24 cellular contexts compared by ENCODE assay signal in the genomic region with DNA sequence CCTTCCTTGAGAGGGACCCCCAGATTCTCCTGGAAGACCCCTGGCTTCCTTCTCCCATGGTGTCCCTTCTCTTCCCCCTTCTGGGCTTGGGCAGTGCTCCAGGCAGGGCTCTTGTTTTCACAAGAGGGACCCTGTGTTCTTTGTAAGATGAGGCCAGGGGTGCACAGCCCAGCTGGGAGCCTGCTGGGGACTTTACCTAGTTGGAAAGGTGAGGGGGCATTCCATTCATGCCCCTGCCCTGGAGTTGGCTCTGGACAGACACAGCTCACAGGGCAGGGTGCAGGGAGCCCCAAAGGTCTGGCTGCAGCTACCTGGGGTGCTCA. TPM values are rescaled to one million over a fixed set of nuclear protein-coding genes. Genes with fewer than 3 reads are reported as not detected.
DNase-seq lines count a peak whose midpoint lies in the region; ATAC-seq, FAIRE-seq and TF ChIP-seq lines count a peak whose summit lies in the region.
"Had no signal": no experiment of that assay in that cellular context is flagged by ENCODE, and none has a peak within 500 bp of the region (broad histone marks: within the 10 kb centered on the region; RNA-seq: fewer than 3 reads in every experiment).

No MANE protein-coding gene starts in this region.

- H3K4me2 ChIP-seq in IMR-90 (ENCODE audit: low read depth, low read length) (no peak overlapping the region), astrocyte (ENCODE audit: low read length) (peak overlapping the region; percentile 40)
- H3K4me2 ChIP-seq: GM23338 had no signal

- in situ Hi-C loops in IMR-90 (cut with MboI; ENCODE audit: low sequenced_read_pairs), result no loop called here

- FAIRE-seq in astrocyte (lab: Jason Lieb, UNC), result no peak
- FAIRE-seq: GM12891, K562 had no signal

- peak overlapping the region; percentile 51 for H4K5ac ChIP-seq in IMR-90 (ENCODE audit: low read depth, low read length)

- ATAC-seq in IMR-90 (ENCODE audit: low read depth), result no peak; the same call in 1 of the 2 replicates
- ATAC-seq in mucosa of descending colon, result no peak
- ATAC-seq: K562 had no signal

- peak overlapping the region in 1 of 2 experiments; percentile 24; a peak in 1 of 4 replicates for H4K8ac ChIP-seq in IMR-90 (ENCODE audit: low read depth in 2 of 2, low read length in 2 of 2)

- H2AK9ac ChIP-seq in IMR-90 (replicated peaks; ENCODE audit: low read depth, low read length, poor library complexity), result peak overlapping the region; percentile 68

- H3K9me3 ChIP-seq in AG04450 (ENCODE audit: control insufficient read depth, insufficient read depth, low read length) (no peaks in the 10 kb centered on the region), IMR-90 (ENCODE audit: control insufficient read depth, insufficient read depth, low read length) (no peaks in the 10 kb centered on the region), astrocyte (ENCODE audit: insufficient read depth, low read depth, low read length) (no peaks in the 10 kb centered on the region), thyroid gland (no peaks in the 10 kb centered on the region), mucosa of descending colon (no peaks in the 10 kb centered on the region)
- H3K9me3 ChIP-seq: HAP-1, Peyer's patch, SJSA1 had no signal

- H3K4me3 ChIP-seq in AG04450 (ENCODE audit: low read depth, low read length) (no peak overlapping the region), IMR-90 (ENCODE audit: insufficient read depth, low read depth, low read length) (no peak overlapping the region), astrocyte (ENCODE audit: insufficient read depth, low read depth, low read length) (no peak overlapping the region), thyroid gland (replicated peaks in 1 of 3) (no peak overlapping the region), mucosa of descending colon (no peak overlapping the region)
- H3K4me3 ChIP-seq: GM23338, HAP-1, K562, Peyer's patch, SJSA1 had no signal

- peak overlapping the region; percentile 6 for H2BK120ac ChIP-seq in IMR-90 (ENCODE audit: low read depth, low read length)

- no peak overlapping the region for H3K14ac ChIP-seq in IMR-90 (replicated peaks; ENCODE audit: low read depth, low read length)

- CTCF ChIA-PET in AG04450 (lab: Charles Lee), result interaction anchor here (0.6 to 0.7 kb wide), 2 partner anchors 88 to 269 kb away, joined by 4 to 5 read pairs; no protein-coding TSS in a partner anchor
- CTCF ChIA-PET in IMR-90 (lab: Yijun Ruan, JAX), result no interaction called here

- peak overlapping the region; percentile 36; the same call in 1 of the 2 replicates for H2BK20ac ChIP-seq in IMR-90 (ENCODE audit: low read depth, low read length)

- H2AK5ac ChIP-seq in IMR-90 (ENCODE audit: low read depth, low read length), result peak overlapping the region; percentile 27; the same call in 1 of the 2 replicates

- H3K56ac ChIP-seq in IMR-90 (ENCODE audit: extremely low read depth, insufficient read depth, low read length), result no peak overlapping the region

- no peaks in the 10 kb centered on the region for H3K27me3 Mint-ChIP-seq in astrocyte (ENCODE audit: low read depth, unreplicated experiment)

- H3K4me3 Mint-ChIP-seq in astrocyte (ENCODE audit: unreplicated experiment), result no peak overlapping the region
- H3K4me3 Mint-ChIP-seq: CD8-positive, alpha-beta memory T cell; GM23338 had no signal

- H3K79me1 ChIP-seq in IMR-90 (ENCODE audit: low read depth in 1 of 2, low read length in 2 of 2), result no peaks in the 10 kb centered on the region

- TF ChIP-seq RAD21 in IMR-90 (IDR thresholded peaks at IDR 0.05; ENCODE audit: low read length), result no peak

- no peaks in the 10 kb centered on the region for H3K9me3 Mint-ChIP-seq in astrocyte (ENCODE audit: unreplicated experiment)
- H3K9me3 Mint-ChIP-seq: CD8-positive, alpha-beta memory T cell; GM23338 had no signal

- dilution Hi-C loops in IMR-90 (cut with HindIII; ENCODE audit: low sequenced_read_pairs, unreplicated experiment), result no loop called here

- H3K9me1 ChIP-seq in IMR-90 (ENCODE audit: insufficient read depth, low read length), result peaks cover 17% of the 10 kb centered on the region

- H3K79me2 ChIP-seq in astrocyte (ENCODE audit: insufficient read depth, low read length), result no peaks in the 10 kb centered on the region

- peak overlapping the region; percentile 73 for H3K18ac ChIP-seq in IMR-90 (ENCODE audit: low read depth, low read length)

- H3K27me3 ChIP-seq in AG04450 (ENCODE audit: control insufficient read depth, insufficient read depth, low read length), result no peaks in the 10 kb centered on the region
- no peaks in the 10 kb centered on the region for H3K27me3 ChIP-seq in IMR-90 (ENCODE audit: control insufficient read depth, insufficient read depth, low read length)
- H3K27me3 ChIP-seq in astrocyte (ENCODE audit: insufficient read depth, low read length), result no peaks in the 10 kb centered on the region
- no peaks in the 10 kb centered on the region for H3K27me3 ChIP-seq in thyroid gland
- H3K27me3 ChIP-seq: Peyer's patch, SJSA1 had no signal

- POLR2A ChIA-PET in AG04450 (lab: Yijun Ruan, JAX), result interaction anchor here (0.6 to 0.8 kb wide), 2 partner anchors 90 to 238 kb away, joined by 3 to 5 read pairs; partner anchors contain the start of gene YLPM1
- POLR2A ChIA-PET in IMR-90 (lab: Charles Lee; ENCODE audit: unreplicated experiment), result interaction anchor here (0.6 kb wide), 2 partner anchors 72 to 261 kb away, joined by 3 to 7 read pairs; no protein-coding TSS in a partner anchor

- H3K27ac Mint-ChIP-seq in astrocyte (ENCODE audit: unreplicated experiment), result no peak overlapping the region
- H3K27ac Mint-ChIP-seq: GM23338 had no signal

- H2AFZ ChIP-seq in IMR-90 (replicated peaks; ENCODE audit: low read length, poor library complexity), result peak overlapping the region; percentile 37
- H2AFZ ChIP-seq in astrocyte (ENCODE audit: low read depth, low read length), result no peak overlapping the region
- H2AFZ ChIP-seq: GM23338 had no signal

- peak overlapping the region; percentile 26; the same call in 1 of the 2 replicates for H4K91ac ChIP-seq in IMR-90 (ENCODE audit: insufficient read depth, low read depth, low read length)

- peaks cover 2% of the 10 kb centered on the region for H3K4me1 Mint-ChIP-seq in astrocyte (ENCODE audit: low read depth, unreplicated experiment)
- H3K4me1 Mint-ChIP-seq: CD8-positive, alpha-beta memory T cell had no signal

- peaks cover 35% of the 10 kb centered on the region for H3K36me3 Mint-ChIP-seq in astrocyte (ENCODE audit: low read depth, unreplicated experiment)
- H3K36me3 Mint-ChIP-seq: CD8-positive, alpha-beta memory T cell had no signal

- BruUV-seq in IMR-90 (replicated peaks; lab: Mats Ljungman, UMichigan), result no TSS peak

- H3K27ac ChIP-seq in AG04450 (ENCODE audit: low read depth, low read length) (peak overlapping the region; percentile 21), IMR-90 (ENCODE audit: insufficient read depth, low read length) (peak overlapping the region; percentile 6; the same call in 1 of the 2 replicates), astrocyte (ENCODE audit: low read depth, low read length) (no peak overlapping the region), thyroid gland (peak overlapping the region; percentile 88 to 92 (median 91))
- H3K27ac ChIP-seq: C4-2B, Peyer's patch, SJSA1 had no signal

- H3K36me3 ChIP-seq in IMR-90 (ENCODE audit: control insufficient read depth, insufficient read depth, low read length) (peaks cover 7% of the 10 kb centered on the region; the same call in 1 of the 2 replicates), astrocyte (ENCODE audit: insufficient read depth, low read length) (peaks cover 10% of the 10 kb centered on the region), thyroid gland (no peaks in the 10 kb centered on the region), mucosa of descending colon (ENCODE audit: low read depth) (no peaks in the 10 kb centered on the region)
- H3K36me3 ChIP-seq: HAP-1, Peyer's patch, SJSA1 had no signal

- no peak for TF ChIP-seq CTCF in AG04450 (IDR thresholded peaks at IDR 0.05; ENCODE audit: low read depth, low read length)
- no peak for TF ChIP-seq CTCF in IMR-90 (conservative IDR thresholded peaks at IDR 0.05; ENCODE audit: low read depth, low read length)
- TF ChIP-seq CTCF in astrocyte (IDR thresholded peaks at IDR 0.05; ENCODE audit: insufficient read depth, low read depth, low read length), result no peak
- no peak for TF ChIP-seq CTCF in thyroid gland (IDR thresholded peaks at IDR 0.05)
- TF ChIP-seq CTCF in mucosa of descending colon (IDR thresholded peaks at IDR 0.05), result no peak

- TF ChIP-seq POLR2A in IMR-90 (IDR thresholded peaks at IDR 0.05; ENCODE audit: low read depth, low read length) (no peak), thyroid gland (IDR thresholded peaks at IDR 0.05) (no peak)

- no peak overlapping the region for H3K9ac ChIP-seq in IMR-90 (ENCODE audit: low read depth, low read length)
- H3K9ac ChIP-seq in astrocyte (ENCODE audit: low read length), result peak overlapping the region; percentile 31

- DNase-seq in AG04450 (ENCODE audit: low read depth, low spot score), result no peak
- no peak for DNase-seq in IMR-90
- no peak for DNase-seq in astrocyte (ENCODE audit: low read depth)
- DNase-seq in thyroid gland, result peak; percentile 75 to 87
- no peak for DNase-seq in mucosa of descending colon
- DNase-seq in HT-29 (ENCODE audit: low spot score), result no peak
- DNase-seq in NCI-H82 treated with DMSO at 0.1 percent for 48 hours (lab: John Stamatoyannopoulos, UW; ENCODE audit: unreplicated experiment), result no peak
- DNase-seq: 8988T; AML-193; CD8-positive, alpha-beta memory T cell; DMS153; NCI-H1092 treated with DMSO at 0.1 percent for 48 hours; NCI-H2029 treated with DMSO at 0.1 percent for 48 hours; NCI-H226; NCI-H510A treated with DMSO at 0.1 percent for 48 hours; NCI-H748 treated with DMSO at 0.1 percent for 48 hours; NK-92 treated with Interleukin-12 subunit alpha and Interleukin-12 subunit beta, amount 100 ng/mL, for 24 hours; Peyer's patch had no signal

- intact Hi-C loops in IMR-90 (cut with micrococcal nuclease), result no loop called here
- intact Hi-C loops in thyroid gland (cut with DNase I), result no loop called here
- intact Hi-C loops in mucosa of descending colon (cut with DNase I, micrococcal nuclease), result no loop called here

- H3K4ac ChIP-seq in IMR-90 (ENCODE audit: low read depth, low read length), result peak overlapping the region; percentile 67

- H4K20me1 ChIP-seq in IMR-90 (ENCODE audit: insufficient read depth, low read length) (no peaks in the 10 kb centered on the region), astrocyte (ENCODE audit: insufficient read depth, low read length) (no peaks in the 10 kb centered on the region)

- H2BK15ac ChIP-seq in IMR-90 (ENCODE audit: low read depth, low read length), result peak overlapping the region; percentile 53; the same call in 1 of the 3 replicates

- H2BK5ac ChIP-seq in IMR-90 (ENCODE audit: low read depth, low read length, poor library complexity, severe bottlenecking), result no peak overlapping the region

- 0 out of 2 replicates have a peak overlapping the region, but pooled peaks have one; percentile 37 for H3K23ac ChIP-seq in IMR-90 (ENCODE audit: low read depth, low read length)

- H3K4me1 ChIP-seq in IMR-90 (ENCODE audit: control insufficient read depth, insufficient read depth, low read length), result peaks cover 14% of the 10 kb centered on the region
- peaks cover 13% of the 10 kb centered on the region for H3K4me1 ChIP-seq in astrocyte (ENCODE audit: insufficient read depth, low read length)
- H3K4me1 ChIP-seq in thyroid gland, result peaks cover 35 to 41% of the 10 kb centered on the region in 2 donors
- no peaks in the 10 kb centered on the region for H3K4me1 ChIP-seq in mucosa of descending colon (ENCODE audit: low read depth)
- H3K4me1 ChIP-seq: HAP-1, Peyer's patch, SJSA1 had no signal

RNA-seq across cellular contexts. Expression of gene ISCA2, which starts 31.2 kb away (rescaled TPM):
- 28.2 and 45.6 TPM in 2 replicates for polyA plus RNA-seq in AG04450 (2011; rRNA removed)
- polyA minus RNA-seq in AG04450 (2011; rRNA and poly(A)+ RNA removed), result 2.5 and 8.5 TPM in 2 replicates
- total RNA-seq in IMR-90 (2012; rRNA removed), result 5.4 and 9.2 TPM in 2 replicates
- polyA plus RNA-seq in IMR-90 (2012; rRNA removed), result 25.7 and 25.8 TPM in 2 replicates
- 2.7 and 5.1 TPM in 2 replicates for polyA plus RNA-seq in IMR-90 (2012; cell fraction: cytosol; rRNA removed)
- polyA plus RNA-seq in IMR-90 (2012; cell fraction: nucleus; rRNA removed; ENCODE audit: low replicate concordance), result 1.3 and 5.5 TPM in 2 replicates
- 21.2 and 23.6 TPM in 2 replicates for total RNA-seq in astrocyte
- total RNA-seq in thyroid gland, result 10 to 100 TPM; 24.6 to 54.9 (median 44.2) TPM
- total RNA-seq in mucosa of descending colon, result 10 to 100 TPM; 22.4 to 36.1 (median 30.0) TPM
- total RNA-seq in HT-29 (2014; rRNA removed; shearing (Covaris generic)), result 12.7 and 16.3 TPM in 2 replicates

RNA-seq across cellular contexts. Expression of gene NPC2, which starts 31.7 kb away (rescaled TPM):
- 197 and 248 TPM in 2 replicates for polyA plus RNA-seq in AG04450 (2011; rRNA removed)
- 82.8 and 110 TPM in 2 replicates for polyA minus RNA-seq in AG04450 (2011; rRNA and poly(A)+ RNA removed)
- 123 and 210 TPM in 2 replicates for total RNA-seq in IMR-90 (2012; rRNA removed)
- polyA plus RNA-seq in IMR-90 (2012; rRNA removed), result 272 and 273 TPM in 2 replicates
- 197 and 369 TPM in 2 replicates for polyA plus RNA-seq in IMR-90 (2012; cell fraction: cytosol; rRNA removed)
- 66.2 and 72.0 TPM in 2 replicates for polyA plus RNA-seq in IMR-90 (2012; cell fraction: nucleus; rRNA removed; ENCODE audit: low replicate concordance)
- total RNA-seq in astrocyte, result 134 and 178 TPM in 2 replicates
- total RNA-seq in thyroid gland, result 1,000 to 10,000 TPM in 1 of 4 donors, 100 to 1,000 TPM in 3; 583 to 1,617 (median 793) TPM
- total RNA-seq in mucosa of descending colon, result 100 to 1,000 TPM; 150 to 212 (median 168) TPM
- total RNA-seq in HT-29 (2014; rRNA removed; shearing (Covaris generic)), result 108 and 141 TPM in 2 replicates

Comparison
In these comparisons a context has a peak if more than half of its experiments do, and no peak if none do; other contexts are left out.
1. DNase-seq: peak in thyroid gland (2 of 2); none in AG04450 (single experiment), IMR-90 (single experiment), astrocyte (single experiment), mucosa of descending colon (0 of 3), HT-29 (single experiment) and NCI-H82 treated with DMSO at 0.1 percent for 48 hours (single experiment).